In genomic region chr5:119174578-119175163, GRCh38 we compare ENCODE assay signal across 1 cellular context.
TF ChIP-seq lines count a peak whose summit lies in the region.

No MANE protein-coding gene starts in this region.

TF ChIP-seq in GM23338, 12 proteins besides CTCF, POLR2A, EP300 and RAD21 (continued from another document):
- TF ChIP-seq, protein P1, sequence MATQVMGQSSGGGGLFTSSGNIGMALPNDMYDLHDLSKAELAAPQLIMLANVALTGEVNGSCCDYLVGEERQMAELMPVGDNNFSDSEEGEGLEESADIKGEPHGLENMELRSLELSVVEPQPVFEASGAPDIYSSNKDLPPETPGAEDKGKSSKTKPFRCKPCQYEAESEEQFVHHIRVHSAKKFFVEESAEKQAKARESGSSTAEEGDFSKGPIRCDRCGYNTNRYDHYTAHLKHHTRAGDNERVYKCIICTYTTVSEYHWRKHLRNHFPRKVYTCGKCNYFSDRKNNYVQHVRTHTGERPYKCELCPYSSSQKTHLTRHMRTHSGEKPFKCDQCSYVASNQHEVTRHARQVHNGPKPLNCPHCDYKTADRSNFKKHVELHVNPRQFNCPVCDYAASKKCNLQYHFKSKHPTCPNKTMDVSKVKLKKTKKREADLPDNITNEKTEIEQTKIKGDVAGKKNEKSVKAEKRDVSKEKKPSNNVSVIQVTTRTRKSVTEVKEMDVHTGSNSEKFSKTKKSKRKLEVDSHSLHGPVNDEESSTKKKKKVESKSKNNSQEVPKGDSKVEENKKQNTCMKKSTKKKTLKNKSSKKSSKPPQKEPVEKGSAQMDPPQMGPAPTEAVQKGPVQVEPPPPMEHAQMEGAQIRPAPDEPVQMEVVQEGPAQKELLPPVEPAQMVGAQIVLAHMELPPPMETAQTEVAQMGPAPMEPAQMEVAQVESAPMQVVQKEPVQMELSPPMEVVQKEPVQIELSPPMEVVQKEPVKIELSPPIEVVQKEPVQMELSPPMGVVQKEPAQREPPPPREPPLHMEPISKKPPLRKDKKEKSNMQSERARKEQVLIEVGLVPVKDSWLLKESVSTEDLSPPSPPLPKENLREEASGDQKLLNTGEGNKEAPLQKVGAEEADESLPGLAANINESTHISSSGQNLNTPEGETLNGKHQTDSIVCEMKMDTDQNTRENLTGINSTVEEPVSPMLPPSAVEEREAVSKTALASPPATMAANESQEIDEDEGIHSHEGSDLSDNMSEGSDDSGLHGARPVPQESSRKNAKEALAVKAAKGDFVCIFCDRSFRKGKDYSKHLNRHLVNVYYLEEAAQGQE (IDR thresholded peaks at IDR 0.05; ENCODE audit: unreplicated experiment): no peak
- TF ChIP-seq, protein P2, sequence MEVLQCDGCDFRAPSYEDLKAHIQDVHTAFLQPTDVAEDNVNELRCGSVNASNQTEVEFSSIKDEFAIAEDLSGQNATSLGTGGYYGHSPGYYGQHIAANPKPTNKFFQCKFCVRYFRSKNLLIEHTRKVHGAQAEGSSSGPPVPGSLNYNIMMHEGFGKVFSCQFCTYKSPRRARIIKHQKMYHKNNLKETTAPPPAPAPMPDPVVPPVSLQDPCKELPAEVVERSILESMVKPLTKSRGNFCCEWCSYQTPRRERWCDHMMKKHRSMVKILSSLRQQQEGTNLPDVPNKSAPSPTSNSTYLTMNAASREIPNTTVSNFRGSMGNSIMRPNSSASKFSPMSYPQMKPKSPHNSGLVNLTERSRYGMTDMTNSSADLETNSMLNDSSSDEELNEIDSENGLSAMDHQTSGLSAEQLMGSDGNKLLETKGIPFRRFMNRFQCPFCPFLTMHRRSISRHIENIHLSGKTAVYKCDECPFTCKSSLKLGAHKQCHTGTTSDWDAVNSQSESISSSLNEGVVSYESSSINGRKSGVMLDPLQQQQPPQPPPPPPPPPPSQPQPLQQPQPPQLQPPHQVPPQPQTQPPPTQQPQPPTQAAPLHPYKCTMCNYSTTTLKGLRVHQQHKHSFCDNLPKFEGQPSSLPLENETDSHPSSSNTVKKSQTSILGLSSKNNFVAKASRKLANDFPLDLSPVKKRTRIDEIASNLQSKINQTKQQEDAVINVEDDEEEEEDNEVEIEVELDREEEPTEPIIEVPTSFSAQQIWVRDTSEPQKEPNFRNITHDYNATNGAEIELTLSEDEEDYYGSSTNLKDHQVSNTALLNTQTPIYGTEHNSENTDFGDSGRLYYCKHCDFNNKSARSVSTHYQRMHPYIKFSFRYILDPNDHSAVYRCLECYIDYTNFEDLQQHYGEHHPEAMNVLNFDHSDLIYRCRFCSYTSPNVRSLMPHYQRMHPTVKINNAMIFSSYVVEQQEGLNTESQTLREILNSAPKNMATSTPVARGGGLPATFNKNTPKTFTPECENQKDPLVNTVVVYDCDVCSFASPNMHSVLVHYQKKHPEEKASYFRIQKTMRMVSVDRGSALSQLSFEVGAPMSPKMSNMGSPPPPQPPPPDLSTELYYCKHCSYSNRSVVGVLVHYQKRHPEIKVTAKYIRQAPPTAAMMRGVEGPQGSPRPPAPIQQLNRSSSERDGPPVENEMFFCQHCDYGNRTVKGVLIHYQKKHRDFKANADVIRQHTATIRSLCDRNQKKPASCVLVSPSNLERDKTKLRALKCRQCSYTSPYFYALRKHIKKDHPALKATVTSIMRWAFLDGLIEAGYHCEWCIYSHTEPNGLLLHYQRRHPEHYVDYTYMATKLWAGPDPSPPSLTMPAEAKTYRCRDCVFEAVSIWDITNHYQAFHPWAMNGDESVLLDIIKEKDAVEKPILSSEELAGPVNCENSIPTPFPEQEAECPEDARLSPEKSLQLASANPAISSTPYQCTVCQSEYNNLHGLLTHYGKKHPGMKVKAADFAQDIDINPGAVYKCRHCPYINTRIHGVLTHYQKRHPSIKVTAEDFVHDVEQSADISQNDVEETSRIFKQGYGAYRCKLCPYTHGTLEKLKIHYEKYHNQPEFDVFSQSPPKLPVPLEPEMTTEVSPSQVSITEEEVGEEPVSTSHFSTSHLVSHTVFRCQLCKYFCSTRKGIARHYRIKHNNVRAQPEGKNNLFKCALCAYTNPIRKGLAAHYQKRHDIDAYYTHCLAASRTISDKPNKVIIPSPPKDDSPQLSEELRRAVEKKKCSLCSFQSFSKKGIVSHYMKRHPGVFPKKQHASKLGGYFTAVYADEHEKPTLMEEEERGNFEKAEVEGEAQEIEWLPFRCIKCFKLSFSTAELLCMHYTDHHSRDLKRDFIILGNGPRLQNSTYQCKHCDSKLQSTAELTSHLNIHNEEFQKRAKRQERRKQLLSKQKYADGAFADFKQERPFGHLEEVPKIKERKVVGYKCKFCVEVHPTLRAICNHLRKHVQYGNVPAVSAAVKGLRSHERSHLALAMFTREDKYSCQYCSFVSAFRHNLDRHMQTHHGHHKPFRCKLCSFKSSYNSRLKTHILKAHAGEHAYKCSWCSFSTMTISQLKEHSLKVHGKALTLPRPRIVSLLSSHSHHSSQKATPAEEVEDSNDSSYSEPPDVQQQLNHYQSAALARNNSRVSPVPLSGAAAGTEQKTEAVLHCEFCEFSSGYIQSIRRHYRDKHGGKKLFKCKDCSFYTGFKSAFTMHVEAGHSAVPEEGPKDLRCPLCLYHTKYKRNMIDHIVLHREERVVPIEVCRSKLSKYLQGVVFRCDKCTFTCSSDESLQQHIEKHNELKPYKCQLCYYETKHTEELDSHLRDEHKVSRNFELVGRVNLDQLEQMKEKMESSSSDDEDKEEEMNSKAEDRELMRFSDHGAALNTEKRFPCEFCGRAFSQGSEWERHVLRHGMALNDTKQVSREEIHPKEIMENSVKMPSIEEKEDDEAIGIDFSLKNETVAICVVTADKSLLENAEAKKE (CRISPR knock-in tag; IDR thresholded peaks at IDR 0.05): no peak
- TF ChIP-seq ETS1 (IDR thresholded peaks at IDR 0.05): no peak
- no peak for TF ChIP-seq STAT1 (IDR thresholded peaks at IDR 0.05; ENCODE audit: unreplicated experiment)
- TF ChIP-seq CREB1 (CRISPR knock-in tag; IDR thresholded peaks at IDR 0.05; ENCODE audit: low read depth): no peak
- no peak for TF ChIP-seq ZNF331 (CRISPR knock-in tag; IDR thresholded peaks at IDR 0.05; ENCODE audit: low read depth)
- TF ChIP-seq ZNF114 (CRISPR knock-in tag; IDR thresholded peaks at IDR 0.05): no peak
- TF ChIP-seq EZH2phosphoT487 (IDR thresholded peaks at IDR 0.05; ENCODE audit: unreplicated experiment): no peak
- no peak for TF ChIP-seq EZH2 (IDR thresholded peaks at IDR 0.05; ENCODE audit: low read depth, unreplicated experiment)
- no peak for TF ChIP-seq NANOG (IDR thresholded peaks at IDR 0.05; ENCODE audit: borderline replicate concordance)
